ENCODE assay signal across 8 cellular contexts in the genomic region with DNA sequence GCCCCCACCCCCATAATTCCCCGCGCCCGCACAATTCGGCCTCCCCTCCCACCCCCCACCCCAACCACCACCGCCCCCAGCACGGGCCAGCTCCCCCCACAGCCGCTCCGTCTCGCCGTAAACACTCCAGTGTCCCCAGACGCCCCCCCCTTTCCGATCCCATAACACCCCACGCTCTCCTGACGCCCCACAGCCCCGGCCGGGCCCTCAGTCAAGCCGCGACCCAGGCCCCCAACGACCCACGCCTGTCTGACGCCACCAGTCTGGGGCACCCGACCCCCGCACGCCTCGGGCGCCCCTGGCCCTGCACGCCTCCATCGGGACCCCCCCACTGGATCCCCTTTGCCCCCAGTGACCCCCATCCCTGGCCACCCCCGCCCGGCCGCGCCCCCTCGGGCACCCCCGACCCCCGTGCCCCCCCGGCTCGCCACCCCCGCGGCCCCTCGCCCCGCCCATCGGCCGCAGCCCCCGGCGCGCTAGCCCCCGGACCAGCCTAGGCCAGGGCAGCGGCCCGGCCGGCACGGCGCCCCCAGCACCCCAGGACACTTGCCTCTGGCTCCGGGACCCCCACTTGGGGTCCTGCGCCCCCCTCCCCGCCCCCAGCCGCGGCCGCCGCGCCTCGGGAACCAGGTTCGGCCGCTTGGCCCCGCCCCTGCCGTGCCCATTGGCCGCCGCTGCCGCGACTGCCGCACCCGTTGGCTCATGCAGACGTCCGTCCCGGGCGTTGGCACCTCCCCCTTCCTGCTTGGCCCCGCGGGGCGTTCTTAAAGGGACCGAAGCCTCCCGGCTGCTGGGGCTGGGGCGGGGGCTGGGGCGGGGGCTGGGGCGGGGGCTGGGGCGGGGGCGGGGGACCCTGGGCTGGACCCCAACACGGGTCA. TPM values are rescaled to one million over a fixed set of nuclear protein-coding genes. Genes with fewer than 3 reads are reported as not detected.
A peak's percentile ranks its signal among the peaks of the same experiment; 100 is the strongest.
DNase-seq lines count a peak whose midpoint lies in the region; ATAC-seq and TF ChIP-seq lines count a peak whose summit lies in the region.

A gene (minus strand): TSS at position 638 of the 878 bp plus-strand sequence. CDS start 1,603 bp downstream, outside the sequence.

- peak within 1 kb of the TSS; percentile 94 for H3K4me2 ChIP-seq in OCI-LY3 (ENCODE audit: low read length)

- H3K36me3 Mint-ChIP-seq in endothelial cell (ENCODE audit: low read depth, unreplicated experiment), result peaks cover 8% of the 10 kb centered on the region

- no peak for TF ChIP-seq CTCF in OCI-LY3 (IDR thresholded peaks at IDR 0.05; ENCODE audit: low read depth, low read length)
- no peak for TF ChIP-seq CTCF in endothelial cell (IDR thresholded peaks at IDR 0.05; ENCODE audit: unreplicated experiment)

- H2AFZ ChIP-seq in OCI-LY3 (ENCODE audit: low read depth, low read length), result peak within 1 kb of the TSS; percentile 37

- H3K27me3 Mint-ChIP-seq in endothelial cell (ENCODE audit: unreplicated experiment), result peaks cover 8% of the 10 kb centered on the region

- H3K9me3 ChIP-seq in HUES6 (ENCODE audit: control insufficient read depth, insufficient read depth, low read depth, low read length), result no peaks in the 10 kb centered on the region
- no peaks in the 10 kb centered on the region for H3K9me3 ChIP-seq in OCI-LY3 (ENCODE audit: insufficient read depth, low read length)

- H3K4me1 Mint-ChIP-seq in endothelial cell (ENCODE audit: unreplicated experiment), result peaks cover 8% of the 10 kb centered on the region

- H3K4me3 ChIP-seq in HUES6 (ENCODE audit: low read depth, low read length) (peak within 1 kb of the TSS; percentile 84), OCI-LY3 (ENCODE audit: low read length) (peak within 1 kb of the TSS; percentile 84)

- H3K79me2 ChIP-seq in OCI-LY3 (ENCODE audit: low read length), result peaks cover 20% of the 10 kb centered on the region

- H3K4me1 ChIP-seq in HUES6 (ENCODE audit: control insufficient read depth, insufficient read depth, low read length), result peaks cover 6% of the 10 kb centered on the region
- H3K4me1 ChIP-seq in OCI-LY3 (ENCODE audit: low read length), result peaks cover 15% of the 10 kb centered on the region

- DNase-seq in CMK (ENCODE audit: low read depth) (peak; percentile 69), endothelial cell (ENCODE audit: low spot score) (peak; percentile 94), midbrain (lab: John Stamatoyannopoulos, UW) (peak; percentile 94)
- peak; percentile 96 for DNase-seq in activated CD8-positive, alpha-beta memory T cell treated with anti-CD3 and anti-CD28 coated beads, Interleukin-2, amount 50 U/mL, for 48 hours
- DNase-seq in stimulated activated CD8-positive, alpha-beta memory T cell treated with anti-CD3 and anti-CD28 coated beads, Interleukin-15, amount 100 ng/mL, for 4 hours (ENCODE audit: low read depth in 2 of 2), result peak; percentile 88

- H3K36me3 ChIP-seq in HUES6 (ENCODE audit: control insufficient read depth, insufficient read depth, low read length), result peaks cover 35% of the 10 kb centered on the region
- peaks cover 25% of the 10 kb centered on the region for H3K36me3 ChIP-seq in OCI-LY3 (replicated peaks; ENCODE audit: low read depth, low read length)

- H4K20me1 ChIP-seq in OCI-LY3 (ENCODE audit: insufficient read depth, low read length), result no peaks in the 10 kb centered on the region; the same call in 1 of the 2 replicates

- H3K9ac ChIP-seq in HUES6 (ENCODE audit: low read length), result peak within 1 kb of the TSS; percentile 55
- peak within 1 kb of the TSS; percentile 88 for H3K9ac ChIP-seq in OCI-LY3 (ENCODE audit: low read length)

- no peaks in the 10 kb centered on the region for H3K27me3 ChIP-seq in HUES6 (ENCODE audit: control insufficient read depth, insufficient read depth, low read length)
- H3K27me3 ChIP-seq in OCI-LY3 (ENCODE audit: low read depth, low read length), result no peaks in the 10 kb centered on the region

- peak within 1 kb of the TSS; percentile 97 for H3K4me3 Mint-ChIP-seq in endothelial cell (ENCODE audit: unreplicated experiment)

- ATAC-seq in GM21390 (IDR thresholded peaks at IDR 0.05; ENCODE audit: unreplicated experiment), result peak; percentile 94

- H3K27ac Mint-ChIP-seq in endothelial cell (ENCODE audit: unreplicated experiment), result peak within 1 kb of the TSS; percentile 92

- H3K27ac ChIP-seq in HUES6 (ENCODE audit: low read depth, low read length) (no peak within 1 kb of the TSS), OCI-LY3 (ENCODE audit: low read length) (peak within 1 kb of the TSS; percentile 64)

- H3K9me3 Mint-ChIP-seq in endothelial cell (ENCODE audit: unreplicated experiment), result no peaks in the 10 kb centered on the region

RNA-seq across cellular contexts. Expression of the gene that starts here (rescaled TPM):
- total RNA-seq in endothelial cell (ENCODE audit: unreplicated experiment), result 229 TPM
